In the genomic region with DNA sequence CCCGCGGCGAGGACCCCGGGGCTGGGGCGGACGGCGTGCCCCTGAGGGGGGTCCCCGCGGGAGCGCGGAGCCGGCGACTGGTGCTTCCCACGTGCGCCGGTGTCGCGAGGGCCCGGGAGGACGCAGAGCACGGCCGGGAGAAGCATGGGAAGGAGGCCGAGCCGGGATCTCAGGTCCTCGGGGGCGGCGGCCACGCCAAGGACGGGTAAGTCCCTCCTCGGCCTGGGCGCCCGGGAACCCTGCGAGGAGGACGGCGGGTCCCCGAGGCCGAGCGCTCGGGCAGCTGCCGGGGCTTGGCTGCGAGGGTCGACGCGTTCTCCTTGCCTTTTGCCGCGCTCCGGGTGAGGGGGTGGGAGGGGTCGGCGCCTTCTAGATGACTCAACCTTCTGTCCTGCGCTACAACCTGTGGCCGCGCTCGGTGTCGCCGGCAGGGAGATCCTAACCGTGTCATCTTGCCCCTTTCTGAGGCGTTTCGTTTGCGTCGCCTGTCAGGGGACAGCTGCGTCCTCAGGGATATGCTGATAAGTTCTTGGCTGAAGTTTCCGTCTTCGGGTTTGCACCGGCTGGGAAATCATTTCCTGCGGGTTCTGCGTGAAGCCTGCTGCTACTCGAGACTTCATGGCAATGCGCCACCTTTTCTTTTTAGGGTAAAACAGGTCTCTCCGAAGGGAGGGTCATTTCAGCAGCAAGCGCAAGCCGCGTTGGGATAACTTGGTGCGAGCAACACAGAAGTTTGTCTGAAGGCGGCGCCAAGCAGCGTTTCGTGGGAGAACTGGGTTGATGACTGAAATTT, we compare ENCODE assay signal across 1 cellular context.
TF ChIP-seq lines count a peak whose summit lies in the region.

No MANE protein-coding gene starts in this region.

TF ChIP-seq in GM23338, 12 proteins besides CTCF, POLR2A, EP300 and RAD21 (continued from another document):
- TF ChIP-seq, protein P1, sequence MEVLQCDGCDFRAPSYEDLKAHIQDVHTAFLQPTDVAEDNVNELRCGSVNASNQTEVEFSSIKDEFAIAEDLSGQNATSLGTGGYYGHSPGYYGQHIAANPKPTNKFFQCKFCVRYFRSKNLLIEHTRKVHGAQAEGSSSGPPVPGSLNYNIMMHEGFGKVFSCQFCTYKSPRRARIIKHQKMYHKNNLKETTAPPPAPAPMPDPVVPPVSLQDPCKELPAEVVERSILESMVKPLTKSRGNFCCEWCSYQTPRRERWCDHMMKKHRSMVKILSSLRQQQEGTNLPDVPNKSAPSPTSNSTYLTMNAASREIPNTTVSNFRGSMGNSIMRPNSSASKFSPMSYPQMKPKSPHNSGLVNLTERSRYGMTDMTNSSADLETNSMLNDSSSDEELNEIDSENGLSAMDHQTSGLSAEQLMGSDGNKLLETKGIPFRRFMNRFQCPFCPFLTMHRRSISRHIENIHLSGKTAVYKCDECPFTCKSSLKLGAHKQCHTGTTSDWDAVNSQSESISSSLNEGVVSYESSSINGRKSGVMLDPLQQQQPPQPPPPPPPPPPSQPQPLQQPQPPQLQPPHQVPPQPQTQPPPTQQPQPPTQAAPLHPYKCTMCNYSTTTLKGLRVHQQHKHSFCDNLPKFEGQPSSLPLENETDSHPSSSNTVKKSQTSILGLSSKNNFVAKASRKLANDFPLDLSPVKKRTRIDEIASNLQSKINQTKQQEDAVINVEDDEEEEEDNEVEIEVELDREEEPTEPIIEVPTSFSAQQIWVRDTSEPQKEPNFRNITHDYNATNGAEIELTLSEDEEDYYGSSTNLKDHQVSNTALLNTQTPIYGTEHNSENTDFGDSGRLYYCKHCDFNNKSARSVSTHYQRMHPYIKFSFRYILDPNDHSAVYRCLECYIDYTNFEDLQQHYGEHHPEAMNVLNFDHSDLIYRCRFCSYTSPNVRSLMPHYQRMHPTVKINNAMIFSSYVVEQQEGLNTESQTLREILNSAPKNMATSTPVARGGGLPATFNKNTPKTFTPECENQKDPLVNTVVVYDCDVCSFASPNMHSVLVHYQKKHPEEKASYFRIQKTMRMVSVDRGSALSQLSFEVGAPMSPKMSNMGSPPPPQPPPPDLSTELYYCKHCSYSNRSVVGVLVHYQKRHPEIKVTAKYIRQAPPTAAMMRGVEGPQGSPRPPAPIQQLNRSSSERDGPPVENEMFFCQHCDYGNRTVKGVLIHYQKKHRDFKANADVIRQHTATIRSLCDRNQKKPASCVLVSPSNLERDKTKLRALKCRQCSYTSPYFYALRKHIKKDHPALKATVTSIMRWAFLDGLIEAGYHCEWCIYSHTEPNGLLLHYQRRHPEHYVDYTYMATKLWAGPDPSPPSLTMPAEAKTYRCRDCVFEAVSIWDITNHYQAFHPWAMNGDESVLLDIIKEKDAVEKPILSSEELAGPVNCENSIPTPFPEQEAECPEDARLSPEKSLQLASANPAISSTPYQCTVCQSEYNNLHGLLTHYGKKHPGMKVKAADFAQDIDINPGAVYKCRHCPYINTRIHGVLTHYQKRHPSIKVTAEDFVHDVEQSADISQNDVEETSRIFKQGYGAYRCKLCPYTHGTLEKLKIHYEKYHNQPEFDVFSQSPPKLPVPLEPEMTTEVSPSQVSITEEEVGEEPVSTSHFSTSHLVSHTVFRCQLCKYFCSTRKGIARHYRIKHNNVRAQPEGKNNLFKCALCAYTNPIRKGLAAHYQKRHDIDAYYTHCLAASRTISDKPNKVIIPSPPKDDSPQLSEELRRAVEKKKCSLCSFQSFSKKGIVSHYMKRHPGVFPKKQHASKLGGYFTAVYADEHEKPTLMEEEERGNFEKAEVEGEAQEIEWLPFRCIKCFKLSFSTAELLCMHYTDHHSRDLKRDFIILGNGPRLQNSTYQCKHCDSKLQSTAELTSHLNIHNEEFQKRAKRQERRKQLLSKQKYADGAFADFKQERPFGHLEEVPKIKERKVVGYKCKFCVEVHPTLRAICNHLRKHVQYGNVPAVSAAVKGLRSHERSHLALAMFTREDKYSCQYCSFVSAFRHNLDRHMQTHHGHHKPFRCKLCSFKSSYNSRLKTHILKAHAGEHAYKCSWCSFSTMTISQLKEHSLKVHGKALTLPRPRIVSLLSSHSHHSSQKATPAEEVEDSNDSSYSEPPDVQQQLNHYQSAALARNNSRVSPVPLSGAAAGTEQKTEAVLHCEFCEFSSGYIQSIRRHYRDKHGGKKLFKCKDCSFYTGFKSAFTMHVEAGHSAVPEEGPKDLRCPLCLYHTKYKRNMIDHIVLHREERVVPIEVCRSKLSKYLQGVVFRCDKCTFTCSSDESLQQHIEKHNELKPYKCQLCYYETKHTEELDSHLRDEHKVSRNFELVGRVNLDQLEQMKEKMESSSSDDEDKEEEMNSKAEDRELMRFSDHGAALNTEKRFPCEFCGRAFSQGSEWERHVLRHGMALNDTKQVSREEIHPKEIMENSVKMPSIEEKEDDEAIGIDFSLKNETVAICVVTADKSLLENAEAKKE (CRISPR knock-in tag; IDR thresholded peaks at IDR 0.05), result no peak
